In genomic region chr16:30893744-30894539, GRCh38 we compare ENCODE assay signal across 1 cellular context.
TF ChIP-seq lines count a peak whose summit lies in the region.

TSS of gene BCL7C (minus strand) at chr16:30894077. CDS start at chr16:30893944, 133 bp downstream.

TF ChIP-seq in HepG2, 621 proteins besides CTCF, POLR2A, EP300 and RAD21 (continued from another document and continues in another):
- TF ChIP-seq CEBPZ (IDR thresholded peaks at IDR 0.05; ENCODE audit: low read length) = no peak
- peak; percentile 90 for TF ChIP-seq ETV5 (CRISPR knock-in tag; IDR thresholded peaks at IDR 0.05; ENCODE audit: borderline replicate concordance)
- TF ChIP-seq ZNF75D (CRISPR knock-in tag; IDR thresholded peaks at IDR 0.05; ENCODE audit: borderline replicate concordance) = no peak
- TF ChIP-seq PCBP2 (optimal IDR thresholded peaks at IDR 0.05; ENCODE audit: low read depth, low read length, poor library complexity, severe bottlenecking) = no peak
- no peak for TF ChIP-seq CBX2 (IDR thresholded peaks at IDR 0.05; ENCODE audit: low read depth, low read length)
- TF ChIP-seq CBX2 (CRISPR knock-in tag; IDR thresholded peaks at IDR 0.05; ENCODE audit: low read depth) = peak; percentile 83; the same call in 1 of the 2 replicates
- TF ChIP-seq SRSF4 (IDR thresholded peaks at IDR 0.05; ENCODE audit: low read depth, low read length, poor library complexity, severe bottlenecking) = no peak
- TF ChIP-seq RORA (CRISPR knock-in tag; IDR thresholded peaks at IDR 0.05) = no peak
- no peak for TF ChIP-seq RFX3 (CRISPR knock-in tag; IDR thresholded peaks at IDR 0.05)
- peak; percentile 87; the same call in 1 of the 2 replicates for TF ChIP-seq MIER3 (CRISPR knock-in tag; IDR thresholded peaks at IDR 0.05; ENCODE audit: borderline replicate concordance)
- TF ChIP-seq, protein P1, sequence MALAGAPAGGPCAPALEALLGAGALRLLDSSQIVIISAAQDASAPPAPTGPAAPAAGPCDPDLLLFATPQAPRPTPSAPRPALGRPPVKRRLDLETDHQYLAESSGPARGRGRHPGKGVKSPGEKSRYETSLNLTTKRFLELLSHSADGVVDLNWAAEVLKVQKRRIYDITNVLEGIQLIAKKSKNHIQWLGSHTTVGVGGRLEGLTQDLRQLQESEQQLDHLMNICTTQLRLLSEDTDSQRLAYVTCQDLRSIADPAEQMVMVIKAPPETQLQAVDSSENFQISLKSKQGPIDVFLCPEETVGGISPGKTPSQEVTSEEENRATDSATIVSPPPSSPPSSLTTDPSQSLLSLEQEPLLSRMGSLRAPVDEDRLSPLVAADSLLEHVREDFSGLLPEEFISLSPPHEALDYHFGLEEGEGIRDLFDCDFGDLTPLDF (CRISPR knock-in tag; IDR thresholded peaks at IDR 0.05) = peak; percentile 85
- peak; percentile 64 for TF ChIP-seq ZNF710 (CRISPR knock-in tag; IDR thresholded peaks at IDR 0.05; ENCODE audit: borderline replicate concordance)
- TF ChIP-seq ZFP82 (CRISPR knock-in tag; IDR thresholded peaks at IDR 0.05; ENCODE audit: borderline replicate concordance) = peak; percentile 89; the same call in 1 of the 2 replicates
- TF ChIP-seq PHF20 (CRISPR knock-in tag; IDR thresholded peaks at IDR 0.05) = peak; percentile 76
- TF ChIP-seq MTF1 (CRISPR knock-in tag; IDR thresholded peaks at IDR 0.05) = peak; percentile 83
- TF ChIP-seq BHLHE40 (IDR thresholded peaks at IDR 0.05; ENCODE audit: low read length) = peak; percentile 35; the same call in 1 of the 2 replicates
- TF ChIP-seq, protein P2, sequence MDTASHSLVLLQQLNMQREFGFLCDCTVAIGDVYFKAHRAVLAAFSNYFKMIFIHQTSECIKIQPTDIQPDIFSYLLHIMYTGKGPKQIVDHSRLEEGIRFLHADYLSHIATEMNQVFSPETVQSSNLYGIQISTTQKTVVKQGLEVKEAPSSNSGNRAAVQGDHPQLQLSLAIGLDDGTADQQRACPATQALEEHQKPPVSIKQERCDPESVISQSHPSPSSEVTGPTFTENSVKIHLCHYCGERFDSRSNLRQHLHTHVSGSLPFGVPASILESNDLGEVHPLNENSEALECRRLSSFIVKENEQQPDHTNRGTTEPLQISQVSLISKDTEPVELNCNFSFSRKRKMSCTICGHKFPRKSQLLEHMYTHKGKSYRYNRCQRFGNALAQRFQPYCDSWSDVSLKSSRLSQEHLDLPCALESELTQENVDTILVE (CRISPR knock-in tag; IDR thresholded peaks at IDR 0.05) = peak; percentile 93
- no peak for TF ChIP-seq ZNF775 (CRISPR knock-in tag; IDR thresholded peaks at IDR 0.05; ENCODE audit: borderline replicate concordance)
- TF ChIP-seq SIN3B (IDR thresholded peaks at IDR 0.05; ENCODE audit: low read length) = no peak
- no peak; the same call in 1 of the 2 replicates for TF ChIP-seq ZNF337 (CRISPR knock-in tag; IDR thresholded peaks at IDR 0.05; ENCODE audit: borderline replicate concordance, low read depth)
- no peak for TF ChIP-seq ZNF615 (CRISPR knock-in tag; IDR thresholded peaks at IDR 0.05; ENCODE audit: borderline replicate concordance)
- TF ChIP-seq RBM22 (optimal IDR thresholded peaks at IDR 0.05; ENCODE audit: low read length) = no peak
- TF ChIP-seq, protein P3, sequence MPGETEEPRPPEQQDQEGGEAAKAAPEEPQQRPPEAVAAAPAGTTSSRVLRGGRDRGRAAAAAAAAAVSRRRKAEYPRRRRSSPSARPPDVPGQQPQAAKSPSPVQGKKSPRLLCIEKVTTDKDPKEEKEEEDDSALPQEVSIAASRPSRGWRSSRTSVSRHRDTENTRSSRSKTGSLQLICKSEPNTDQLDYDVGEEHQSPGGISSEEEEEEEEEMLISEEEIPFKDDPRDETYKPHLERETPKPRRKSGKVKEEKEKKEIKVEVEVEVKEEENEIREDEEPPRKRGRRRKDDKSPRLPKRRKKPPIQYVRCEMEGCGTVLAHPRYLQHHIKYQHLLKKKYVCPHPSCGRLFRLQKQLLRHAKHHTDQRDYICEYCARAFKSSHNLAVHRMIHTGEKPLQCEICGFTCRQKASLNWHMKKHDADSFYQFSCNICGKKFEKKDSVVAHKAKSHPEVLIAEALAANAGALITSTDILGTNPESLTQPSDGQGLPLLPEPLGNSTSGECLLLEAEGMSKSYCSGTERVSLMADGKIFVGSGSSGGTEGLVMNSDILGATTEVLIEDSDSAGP (CRISPR knock-in tag; IDR thresholded peaks at IDR 0.05; ENCODE audit: borderline replicate concordance) = peak; percentile 88
- TF ChIP-seq ZNF20 (CRISPR knock-in tag; IDR thresholded peaks at IDR 0.05) = no peak
- peak; percentile 89 for TF ChIP-seq MAF1 (CRISPR knock-in tag; IDR thresholded peaks at IDR 0.05; ENCODE audit: borderline replicate concordance)
- no peak for TF ChIP-seq MZF1 (CRISPR knock-in tag; IDR thresholded peaks at IDR 0.05; ENCODE audit: borderline replicate concordance)
- no peak for TF ChIP-seq ZNF10 (CRISPR knock-in tag; IDR thresholded peaks at IDR 0.05; ENCODE audit: borderline replicate concordance, low read depth)
- TF ChIP-seq, protein P4, sequence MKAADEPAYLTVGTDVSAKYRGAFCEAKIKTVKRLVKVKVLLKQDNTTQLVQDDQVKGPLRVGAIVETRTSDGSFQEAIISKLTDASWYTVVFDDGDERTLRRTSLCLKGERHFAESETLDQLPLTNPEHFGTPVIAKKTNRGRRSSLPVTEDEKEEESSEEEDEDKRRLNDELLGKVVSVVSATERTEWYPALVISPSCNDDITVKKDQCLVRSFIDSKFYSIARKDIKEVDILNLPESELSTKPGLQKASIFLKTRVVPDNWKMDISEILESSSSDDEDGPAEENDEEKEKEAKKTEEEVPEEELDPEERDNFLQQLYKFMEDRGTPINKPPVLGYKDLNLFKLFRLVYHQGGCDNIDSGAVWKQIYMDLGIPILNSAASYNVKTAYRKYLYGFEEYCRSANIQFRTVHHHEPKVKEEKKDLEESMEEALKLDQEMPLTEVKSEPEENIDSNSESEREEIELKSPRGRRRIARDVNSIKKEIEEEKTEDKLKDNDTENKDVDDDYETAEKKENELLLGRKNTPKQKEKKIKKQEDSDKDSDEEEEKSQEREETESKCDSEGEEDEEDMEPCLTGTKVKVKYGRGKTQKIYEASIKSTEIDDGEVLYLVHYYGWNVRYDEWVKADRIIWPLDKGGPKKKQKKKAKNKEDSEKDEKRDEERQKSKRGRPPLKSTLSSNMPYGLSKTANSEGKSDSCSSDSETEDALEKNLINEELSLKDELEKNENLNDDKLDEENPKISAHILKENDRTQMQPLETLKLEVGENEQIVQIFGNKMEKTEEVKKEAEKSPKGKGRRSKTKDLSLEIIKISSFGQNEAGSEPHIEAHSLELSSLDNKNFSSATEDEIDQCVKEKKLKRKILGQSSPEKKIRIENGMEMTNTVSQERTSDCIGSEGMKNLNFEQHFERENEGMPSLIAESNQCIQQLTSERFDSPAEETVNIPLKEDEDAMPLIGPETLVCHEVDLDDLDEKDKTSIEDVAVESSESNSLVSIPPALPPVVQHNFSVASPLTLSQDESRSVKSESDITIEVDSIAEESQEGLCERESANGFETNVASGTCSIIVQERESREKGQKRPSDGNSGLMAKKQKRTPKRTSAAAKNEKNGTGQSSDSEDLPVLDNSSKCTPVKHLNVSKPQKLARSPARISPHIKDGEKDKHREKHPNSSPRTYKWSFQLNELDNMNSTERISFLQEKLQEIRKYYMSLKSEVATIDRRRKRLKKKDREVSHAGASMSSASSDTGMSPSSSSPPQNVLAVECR (CRISPR knock-in tag; IDR thresholded peaks at IDR 0.05; ENCODE audit: borderline replicate concordance) = peak; percentile 90
- TF ChIP-seq, protein P5, sequence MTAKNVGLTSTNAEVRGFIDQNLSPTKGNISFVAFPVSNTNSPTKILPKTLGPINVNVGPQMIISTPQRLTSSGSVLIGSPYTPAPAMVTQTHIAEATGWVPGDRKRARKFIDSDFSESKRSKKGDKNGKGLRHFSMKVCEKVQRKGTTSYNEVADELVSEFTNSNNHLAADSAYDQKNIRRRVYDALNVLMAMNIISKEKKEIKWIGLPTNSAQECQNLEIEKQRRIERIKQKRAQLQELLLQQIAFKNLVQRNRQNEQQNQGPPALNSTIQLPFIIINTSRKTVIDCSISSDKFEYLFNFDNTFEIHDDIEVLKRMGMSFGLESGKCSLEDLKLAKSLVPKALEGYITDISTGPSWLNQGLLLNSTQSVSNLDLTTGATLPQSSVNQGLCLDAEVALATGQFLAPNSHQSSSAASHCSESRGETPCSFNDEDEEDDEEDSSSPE (CRISPR knock-in tag; IDR thresholded peaks at IDR 0.05) = peak; percentile 96
- TF ChIP-seq, protein P6, sequence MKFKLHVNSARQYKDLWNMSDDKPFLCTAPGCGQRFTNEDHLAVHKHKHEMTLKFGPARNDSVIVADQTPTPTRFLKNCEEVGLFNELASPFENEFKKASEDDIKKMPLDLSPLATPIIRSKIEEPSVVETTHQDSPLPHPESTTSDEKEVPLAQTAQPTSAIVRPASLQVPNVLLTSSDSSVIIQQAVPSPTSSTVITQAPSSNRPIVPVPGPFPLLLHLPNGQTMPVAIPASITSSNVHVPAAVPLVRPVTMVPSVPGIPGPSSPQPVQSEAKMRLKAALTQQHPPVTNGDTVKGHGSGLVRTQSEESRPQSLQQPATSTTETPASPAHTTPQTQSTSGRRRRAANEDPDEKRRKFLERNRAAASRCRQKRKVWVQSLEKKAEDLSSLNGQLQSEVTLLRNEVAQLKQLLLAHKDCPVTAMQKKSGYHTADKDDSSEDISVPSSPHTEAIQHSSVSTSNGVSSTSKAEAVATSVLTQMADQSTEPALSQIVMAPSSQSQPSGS (CRISPR knock-in tag; IDR thresholded peaks at IDR 0.05) = peak; percentile 75; the same call in 1 of the 2 replicates
- peak; percentile 94 for TF ChIP-seq ERF (CRISPR knock-in tag; IDR thresholded peaks at IDR 0.05)
- peak; percentile 95 for TF ChIP-seq NFKB2 (CRISPR knock-in tag; IDR thresholded peaks at IDR 0.05; ENCODE audit: borderline replicate concordance)
- TF ChIP-seq ZNF160 (CRISPR knock-in tag; IDR thresholded peaks at IDR 0.05) = peak; percentile 92
- TF ChIP-seq, protein P7, sequence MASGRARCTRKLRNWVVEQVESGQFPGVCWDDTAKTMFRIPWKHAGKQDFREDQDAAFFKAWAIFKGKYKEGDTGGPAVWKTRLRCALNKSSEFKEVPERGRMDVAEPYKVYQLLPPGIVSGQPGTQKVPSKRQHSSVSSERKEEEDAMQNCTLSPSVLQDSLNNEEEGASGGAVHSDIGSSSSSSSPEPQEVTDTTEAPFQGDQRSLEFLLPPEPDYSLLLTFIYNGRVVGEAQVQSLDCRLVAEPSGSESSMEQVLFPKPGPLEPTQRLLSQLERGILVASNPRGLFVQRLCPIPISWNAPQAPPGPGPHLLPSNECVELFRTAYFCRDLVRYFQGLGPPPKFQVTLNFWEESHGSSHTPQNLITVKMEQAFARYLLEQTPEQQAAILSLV (CRISPR knock-in tag; IDR thresholded peaks at IDR 0.05; ENCODE audit: borderline replicate concordance) = peak; percentile 97
- peak; percentile 75 for TF ChIP-seq HNRNPLL (IDR thresholded peaks at IDR 0.05; ENCODE audit: low read depth, low read length, poor library complexity, severe bottlenecking)
- TF ChIP-seq ZNF546 (CRISPR knock-in tag; conservative IDR thresholded peaks at IDR 0.05) = peak; percentile 94; the same call in 1 of the 2 replicates
- TF ChIP-seq ATF1 (CRISPR knock-in tag; IDR thresholded peaks at IDR 0.05) = no peak
- TF ChIP-seq PLRG1 (conservative IDR thresholded peaks at IDR 0.05) = no peak
- no peak; the same call in 1 of the 2 replicates for TF ChIP-seq ZNF569 (CRISPR knock-in tag; IDR thresholded peaks at IDR 0.05; ENCODE audit: borderline replicate concordance)
- peak; percentile 63; the same call in 1 of the 2 replicates for TF ChIP-seq NFKBIZ (CRISPR knock-in tag; IDR thresholded peaks at IDR 0.05)
- TF ChIP-seq STAG1 (CRISPR knock-in tag; IDR thresholded peaks at IDR 0.05) = peak; percentile 62
- TF ChIP-seq CREM (IDR thresholded peaks at IDR 0.05) = no peak
- no peak for TF ChIP-seq CREM (CRISPR knock-in tag; IDR thresholded peaks at IDR 0.05)
- TF ChIP-seq ZNF570 (CRISPR knock-in tag; IDR thresholded peaks at IDR 0.05; ENCODE audit: borderline replicate concordance) = no peak
- no peak for TF ChIP-seq ZNF207 (IDR thresholded peaks at IDR 0.05; ENCODE audit: borderline replicate concordance)
- peak; percentile 38; the same call in 1 of the 2 replicates for TF ChIP-seq KDM3A (CRISPR knock-in tag; IDR thresholded peaks at IDR 0.05; ENCODE audit: low read depth)
- TF ChIP-seq CBX5 (CRISPR knock-in tag; IDR thresholded peaks at IDR 0.05; ENCODE audit: borderline replicate concordance) = peak; percentile 97
- peak; percentile 98 for TF ChIP-seq ZNF30 (CRISPR knock-in tag; IDR thresholded peaks at IDR 0.05)
